ENCODE assay signal across 1 cellular context in genomic region chr3:129366312-129366831, GRCh38.
TF ChIP-seq lines count a peak whose summit lies in the region.

No MANE protein-coding gene starts in this region.

TF ChIP-seq in K562, 482 proteins besides CTCF, POLR2A, EP300 and RAD21 (continued from another document):
- TF ChIP-seq PRDM10 (IDR thresholded peaks at IDR 0.05; ENCODE audit: partially characterized antibody) = no peak
- no peak for TF ChIP-seq SLC30A9 (CRISPR knock-in tag; IDR thresholded peaks at IDR 0.05)
- no peak for TF ChIP-seq NFIC (IDR thresholded peaks at IDR 0.05)
- TF ChIP-seq ZNF263 (CRISPR knock-in tag; IDR thresholded peaks at IDR 0.05; ENCODE audit: borderline replicate concordance) = 0 out of 2 replicates have a peak, but pooled peaks have one; percentile 20
- no peak for TF ChIP-seq POLR3G (IDR thresholded peaks at IDR 0.05; ENCODE audit: extremely low read depth, insufficient read length, insufficient replicate concordance)
- TF ChIP-seq ZNF431 (CRISPR knock-in tag; IDR thresholded peaks at IDR 0.05) = no peak
- TF ChIP-seq HSF4 (CRISPR knock-in tag; IDR thresholded peaks at IDR 0.05; ENCODE audit: borderline replicate concordance) = no peak
- TF ChIP-seq ZNF354B (CRISPR knock-in tag; IDR thresholded peaks at IDR 0.05) = no peak
- TF ChIP-seq ZFPM2 (CRISPR knock-in tag; IDR thresholded peaks at IDR 0.05) = no peak
- TF ChIP-seq ZNF239 (CRISPR knock-in tag; IDR thresholded peaks at IDR 0.05) = no peak
- no peak for TF ChIP-seq ZNF398 (CRISPR knock-in tag; IDR thresholded peaks at IDR 0.05)
